ENCODE assay signal across 1 cellular context in genomic region chrX:149610511-149610910, GRCh38.
A peak's percentile ranks its signal among the peaks of the same experiment; 100 is the strongest.
TF ChIP-seq lines count a peak whose summit lies in the region.

No MANE protein-coding gene starts in this region.

TF ChIP-seq in H1, 55 proteins besides CTCF, POLR2A, EP300 and RAD21:
- TF ChIP-seq MAX (IDR thresholded peaks at IDR 0.05) (no peak), TEAD4 (IDR thresholded peaks at IDR 0.05; ENCODE audit: low read depth, low read length) (0 out of 2 replicates have a peak, but pooled peaks have one; percentile 7)
